Comparison of ENCODE assay signal across 1 cellular context in genomic region chr17:41957869-41958231, GRCh38.
TF ChIP-seq lines count a peak whose summit lies in the region.

No MANE protein-coding gene starts in this region.

TF ChIP-seq in HepG2, 621 proteins besides CTCF, POLR2A, EP300 and RAD21:
- TF ChIP-seq ZNF800 (CRISPR knock-in tag; IDR thresholded peaks at IDR 0.05): 0 out of 2 replicates have a peak, but pooled peaks have one; percentile 5
- no peak for TF ChIP-seq ARNT (IDR thresholded peaks at IDR 0.05)
- peak; percentile 16; the same call in 1 of the 2 replicates for TF ChIP-seq PHF21A (CRISPR knock-in tag; IDR thresholded peaks at IDR 0.05)
- peak; percentile 24 for TF ChIP-seq ZNF18 (CRISPR knock-in tag; IDR thresholded peaks at IDR 0.05; ENCODE audit: insufficient replicate concordance)
- 0 out of 2 replicates have a peak, but pooled peaks have one; percentile 49 for TF ChIP-seq TOPORS (CRISPR knock-in tag; IDR thresholded peaks at IDR 0.05)
- 0 out of 2 replicates have a peak, but pooled peaks have one; percentile 3 for TF ChIP-seq RXRB (CRISPR knock-in tag; IDR thresholded peaks at IDR 0.05; ENCODE audit: borderline replicate concordance)
- TF ChIP-seq SNAI1 (CRISPR knock-in tag; IDR thresholded peaks at IDR 0.05; ENCODE audit: borderline replicate concordance): 0 out of 2 replicates have a peak, but pooled peaks have one; percentile 2
- 0 out of 2 replicates have a peak, but pooled peaks have one; percentile 0 for TF ChIP-seq PRDM10 (CRISPR knock-in tag; IDR thresholded peaks at IDR 0.05; ENCODE audit: low read depth)
- TF ChIP-seq ZBTB7B (CRISPR knock-in tag; IDR thresholded peaks at IDR 0.05): peak; percentile 6; the same call in 1 of the 2 replicates
- TF ChIP-seq BCL6 (CRISPR knock-in tag; IDR thresholded peaks at IDR 0.05): 0 out of 2 replicates have a peak, but pooled peaks have one; percentile 0
- TF ChIP-seq THAP11 (CRISPR knock-in tag; IDR thresholded peaks at IDR 0.05): peak; percentile 3; the same call in 1 of the 2 replicates
- no peak for TF ChIP-seq ZNF552 (CRISPR knock-in tag; IDR thresholded peaks at IDR 0.05; ENCODE audit: borderline replicate concordance)
- 0 out of 2 replicates have a peak, but pooled peaks have one; percentile 43 for TF ChIP-seq SNAPC5 (CRISPR knock-in tag; IDR thresholded peaks at IDR 0.05; ENCODE audit: borderline replicate concordance)
- peak; percentile 55; the same call in 1 of the 2 replicates for TF ChIP-seq ZSCAN5A (CRISPR knock-in tag; IDR thresholded peaks at IDR 0.05; ENCODE audit: borderline replicate concordance)
- TF ChIP-seq ZBTB1 (CRISPR knock-in tag; IDR thresholded peaks at IDR 0.05; ENCODE audit: borderline replicate concordance): no peak
- TF ChIP-seq ZNF256 (CRISPR knock-in tag; conservative IDR thresholded peaks at IDR 0.05): no peak
- no peak; the same call in 1 of the 2 replicates for TF ChIP-seq ARNT2 (CRISPR knock-in tag; IDR thresholded peaks at IDR 0.05; ENCODE audit: low read depth)
- TF ChIP-seq SNAPC4 (CRISPR knock-in tag; IDR thresholded peaks at IDR 0.05): peak; percentile 30; the same call in 1 of the 2 replicates
- TF ChIP-seq POGZ (CRISPR knock-in tag; IDR thresholded peaks at IDR 0.05): peak; percentile 10; the same call in 1 of the 2 replicates
- TF ChIP-seq NFATC3 (CRISPR knock-in tag; IDR thresholded peaks at IDR 0.05): no peak
- TF ChIP-seq ARID4A (CRISPR knock-in tag; IDR thresholded peaks at IDR 0.05; ENCODE audit: borderline replicate concordance): peak; percentile 31; the same call in 1 of the 2 replicates
- peak; percentile 89 for TF ChIP-seq ZNF121 (CRISPR knock-in tag; IDR thresholded peaks at IDR 0.05)
- TF ChIP-seq TARDBP (CRISPR knock-in tag; IDR thresholded peaks at IDR 0.05): 0 out of 2 replicates have a peak, but pooled peaks have one; percentile 5
- TF ChIP-seq GATAD2A (CRISPR knock-in tag; IDR thresholded peaks at IDR 0.05): peak; percentile 6; the same call in 1 of the 2 replicates
- TF ChIP-seq ZSCAN9 (CRISPR knock-in tag; IDR thresholded peaks at IDR 0.05; ENCODE audit: borderline replicate concordance): no peak
- TF ChIP-seq ZSCAN25 (CRISPR knock-in tag; IDR thresholded peaks at IDR 0.05): 0 out of 2 replicates have a peak, but pooled peaks have one; percentile 13
- 0 out of 2 replicates have a peak, but pooled peaks have one; percentile 3 for TF ChIP-seq ZNF331 (CRISPR knock-in tag; IDR thresholded peaks at IDR 0.05)
